ENCODE assay signal across 8 cellular contexts in genomic region chr6:16741112-16742016, GRCh38. TPM values are rescaled to one million over a fixed set of nuclear protein-coding genes. Genes with fewer than 3 reads are reported as not detected.
DNase-seq lines count a peak whose midpoint lies in the region; ATAC-seq, FAIRE-seq and TF ChIP-seq lines count a peak whose summit lies in the region.

No MANE protein-coding gene starts in this region.

- H3K9me3 Mint-ChIP-seq in Calu3 (ENCODE audit: low read depth, unreplicated experiment) = no peaks in the 10 kb centered on the region

- H3K4me3 Mint-ChIP-seq in Calu3 (ENCODE audit: low read depth, unreplicated experiment) = no peak overlapping the region

- DNase-seq in HS-5 (ENCODE audit: low read depth) (peak; percentile 91), mammary epithelial cell (peak; percentile 94), pancreas (no peak), NCI-H524 (lab: John Stamatoyannopoulos, UW) (no peak), Calu3 (no peak)

- dilution Hi-C loops in mammary epithelial cell (cut with HindIII; ENCODE audit: low sequenced_read_pairs) = no loop called here

- H3K9me3 ChIP-seq in mammary epithelial cell (replicated peaks; ENCODE audit: insufficient read depth, low read length) = no peaks in the 10 kb centered on the region
- H3K9me3 ChIP-seq in pancreas = no peaks in the 10 kb centered on the region

- H3K27ac Mint-ChIP-seq in Calu3 (ENCODE audit: unreplicated experiment) = no peak overlapping the region

- CTCF ChIA-PET in mammary epithelial cell (lab: Charles Lee; ENCODE audit: low non-redundant PET) = no interaction called here
- CTCF ChIA-PET in Calu3 (lab: Charles Lee) = interaction anchor here (1.4 kb wide), 1 partner anchor 20 kb away, joined by 3 read pairs; the partner anchor contains the start of gene ATXN1

- H3K27me3 ChIP-seq in mammary epithelial cell (ENCODE audit: insufficient read depth, low read length) (no peaks in the 10 kb centered on the region), pancreas (no peaks in the 10 kb centered on the region)

- H4K20me1 ChIP-seq in mammary epithelial cell (ENCODE audit: insufficient read depth, low read length) = no peaks in the 10 kb centered on the region

- intact Hi-C loops in mammary epithelial cell (cut with micrococcal nuclease) = loop anchor here (1.0 kb wide), 1 partner anchor 28 kb away; no protein-coding TSS in a partner anchor
- intact Hi-C loops in pancreas (cut with DNase I) = no loop called here
- intact Hi-C loops in Calu3 (cut with micrococcal nuclease; ENCODE audit: unreplicated experiment) = no loop called here

- no peak overlapping the region for H3K9ac ChIP-seq in mammary epithelial cell (ENCODE audit: insufficient read depth, low read length)

- H3K36me3 ChIP-seq in mammary epithelial cell (ENCODE audit: insufficient read depth, low read length) = no peaks in the 10 kb centered on the region
- no peaks in the 10 kb centered on the region for H3K36me3 ChIP-seq in pancreas

- in situ Hi-C loops in mammary epithelial cell (cut with MboI; ENCODE audit: low sequenced_read_pairs in 2 of 2) = no loop called here

- 79% methylated on average over 8 of the region's 8 CpGs for WGBS in mammary epithelial cell (ENCODE audit: low coverage, missing lambda C conversion rate)
- 57 to 67% methylated on average over 8 of the region's 8 CpGs for WGBS in pancreas, 2 donors

- no peak overlapping the region for H2AFZ ChIP-seq in mammary epithelial cell (ENCODE audit: low read depth, low read length)

- H3K27me3 Mint-ChIP-seq in Calu3 (ENCODE audit: unreplicated experiment) = no peaks in the 10 kb centered on the region

- no peaks in the 10 kb centered on the region for H3K36me3 Mint-ChIP-seq in Calu3 (ENCODE audit: insufficient read depth, unreplicated experiment)

- peak overlapping the region; percentile 49 for H3K4me2 ChIP-seq in mammary epithelial cell (ENCODE audit: insufficient read depth, low read depth, low read length)

- H3K4me1 ChIP-seq in mammary epithelial cell (ENCODE audit: insufficient read depth, low read length) (peaks cover 53% of the 10 kb centered on the region), pancreas (peaks cover 12 to 23% (median 23%) of the 10 kb centered on the region in 3 donors)

- H3K4me3 ChIP-seq in mammary epithelial cell (replicated peaks in 1 of 3; ENCODE audit: insufficient read depth in 1 of 3, low read depth in 2 of 3, low read length in 3 of 3) (no peak overlapping the region), pancreas (no peak overlapping the region)

- H3K79me2 ChIP-seq in mammary epithelial cell (ENCODE audit: insufficient read depth, low read length) = peaks cover 23% of the 10 kb centered on the region

- TF ChIP-seq CTCF in mammary epithelial cell (conservative IDR thresholded peaks at IDR 0.05 in 1 of 2, IDR thresholded peaks at IDR 0.05 in 1 of 2; ENCODE audit: extremely low read depth in 1 of 2, insufficient read depth in 1 of 2, low read depth in 1 of 2, low read length in 2 of 2) = no peak
- no peak for TF ChIP-seq CTCF in pancreas (IDR thresholded peaks at IDR 0.05)
- TF ChIP-seq CTCF in Calu3 (IDR thresholded peaks at IDR 0.05; ENCODE audit: unreplicated experiment) = no peak

- no peak for FAIRE-seq in pancreas (lab: Jason Lieb, UNC)

- peaks cover 32% of the 10 kb centered on the region for H3K4me1 Mint-ChIP-seq in Calu3 (ENCODE audit: low read depth, unreplicated experiment)

- no TSS peak for BruUV-seq in mammary epithelial cell (replicated peaks; lab: Mats Ljungman, UMichigan)
- no TSS peak for BruUV-seq in Calu3 (replicated peaks; lab: Mats Ljungman, UMichigan)

- H3K27ac ChIP-seq in mammary epithelial cell (ENCODE audit: insufficient read depth, low read depth, low read length) (peak overlapping the region; percentile 55), pancreas (peak overlapping the region in 1 of 4 donors; percentile 6)

- peak; percentile 83 for ATAC-seq in GM18907 (IDR thresholded peaks at IDR 0.05; ENCODE audit: unreplicated experiment)
- ATAC-seq in pancreas = peak in 3 of 4 donors; percentile 36 to 66 (median 64)
- no peak for ATAC-seq in HG02840 (IDR thresholded peaks at IDR 0.05; ENCODE audit: low FRiP score, unreplicated experiment)
- ATAC-seq in HG03045 (IDR thresholded peaks at IDR 0.05; ENCODE audit: unreplicated experiment) = no peak

RNA-seq across cellular contexts. Expression of gene ATXN1, which starts 19.9 kb away (rescaled TPM):
- total RNA-seq in mammary epithelial cell (10 to 100 TPM; 18.5 to 34.3 TPM), pancreas (10 to 100 TPM; 20.0 to 38.6 (median 22.5) TPM), Calu3 (2022) (16.6 and 19.7 TPM in 2 replicates)
- polyA plus RNA-seq in mammary epithelial cell (7.1 TPM), pancreas (1 to 10 TPM; 4.9 to 8.1 TPM)
- 11.3 TPM for polyA minus RNA-seq in mammary epithelial cell

Comparison
In these comparisons a context has a peak if more than half of its experiments do, and no peak if none do; other contexts are left out.
1. ATAC-seq: peak in GM18907 (single experiment) and pancreas (3 of 4); none in HG02840 (single experiment) and HG03045 (single experiment).
2. DNase-seq: peak in HS-5 (single experiment) and mammary epithelial cell (single experiment); none in pancreas (0 of 6), NCI-H524 (0 of 2) and Calu3 (single experiment).